In genomic region chr4:190110570-190111295, GRCh38 we compare ENCODE assay signal across 16 cellular contexts. TPM values are rescaled to one million over a fixed set of nuclear protein-coding genes. Genes with fewer than 3 reads are reported as not detected.
"Had no signal": no experiment of that assay in that cellular context is flagged by ENCODE, and none has a peak within 500 bp of the region (broad histone marks: within the 10 kb centered on the region; RNA-seq: fewer than 3 reads in every experiment).

No MANE protein-coding gene starts in this region.

RNA-seq across cellular contexts. Expression of gene DBET, which starts 46.4 kb away (rescaled TPM):
- total RNA-seq: activated CD8-positive, alpha-beta T cell treated with anti-CD3 and anti-CD28 coated beads for 36 hours; activated naive CD8-positive, alpha-beta T cell treated with anti-CD3 and anti-CD28 coated beads for 36 hours; activated T-helper 17 cell treated with anti-CD3 and anti-CD28 coated beads, Interleukin-2, amount 50 U/mL, for 72 hours; dermis microvascular lymphatic vessel endothelial cell; epithelial cell of proximal tubule; lower lobe of right lung; mesothelial cell of epicardium; natural killer cell treated with Interleukin-12 subunit alpha and Interleukin-12 subunit beta and Interleukin-15 and Interleukin-18, amount 100 ng/mL, for 72 hours; occipital lobe; progenitor cell of endocrine pancreas; right atrium auricular region; skeletal muscle tissue; suprapubic skin; transverse colon; uterus had no signal
- polyA plus RNA-seq: keratinocyte had no signal
